1 cellular context compared by ENCODE assay signal in genomic region chr6:26550250-26550993, GRCh38.
TF ChIP-seq lines count a peak whose summit lies in the region.

No MANE protein-coding gene starts in this region.

TF ChIP-seq in K562, 482 proteins besides CTCF, POLR2A, EP300 and RAD21 (continued from another document and continues in another):
- TF ChIP-seq ZNF740 (CRISPR knock-in tag; IDR thresholded peaks at IDR 0.05), result no peak
- TF ChIP-seq ZNF740 (tag; IDR thresholded peaks at IDR 0.05), result peak in 1 of 2 experiments; percentile 87; a peak in 2 of 4 replicates
- TF ChIP-seq PHF8 (IDR thresholded peaks at IDR 0.05; ENCODE audit: borderline replicate concordance, low read length), result no peak
- TF ChIP-seq, protein P1, sequence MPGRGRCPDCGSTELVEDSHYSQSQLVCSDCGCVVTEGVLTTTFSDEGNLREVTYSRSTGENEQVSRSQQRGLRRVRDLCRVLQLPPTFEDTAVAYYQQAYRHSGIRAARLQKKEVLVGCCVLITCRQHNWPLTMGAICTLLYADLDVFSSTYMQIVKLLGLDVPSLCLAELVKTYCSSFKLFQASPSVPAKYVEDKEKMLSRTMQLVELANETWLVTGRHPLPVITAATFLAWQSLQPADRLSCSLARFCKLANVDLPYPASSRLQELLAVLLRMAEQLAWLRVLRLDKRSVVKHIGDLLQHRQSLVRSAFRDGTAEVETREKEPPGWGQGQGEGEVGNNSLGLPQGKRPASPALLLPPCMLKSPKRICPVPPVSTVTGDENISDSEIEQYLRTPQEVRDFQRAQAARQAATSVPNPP (IDR thresholded peaks at IDR 0.05; ENCODE audit: borderline replicate concordance, insufficient read depth, insufficient read length), result no peak
- peak; percentile 76; the same call in 1 of the 2 replicates for TF ChIP-seq ZNF644 (tag; IDR thresholded peaks at IDR 0.05; ENCODE audit: low read depth)
- no peak for TF ChIP-seq CBFA2T2 (conservative IDR thresholded peaks at IDR 0.05)
- no peak for TF ChIP-seq ZNF408 (CRISPR knock-in tag; IDR thresholded peaks at IDR 0.05; ENCODE audit: low read depth)
- 0 out of 2 replicates have a peak, but pooled peaks have one; percentile 8 for TF ChIP-seq STAT5B (CRISPR knock-in tag; IDR thresholded peaks at IDR 0.05)
- peak; percentile 93 for TF ChIP-seq ZNF583 (CRISPR knock-in tag; IDR thresholded peaks at IDR 0.05)
- peak; percentile 71; the same call in 1 of the 2 replicates for TF ChIP-seq ZNF707 (CRISPR knock-in tag; conservative IDR thresholded peaks at IDR 0.05)
- TF ChIP-seq, protein P2, sequence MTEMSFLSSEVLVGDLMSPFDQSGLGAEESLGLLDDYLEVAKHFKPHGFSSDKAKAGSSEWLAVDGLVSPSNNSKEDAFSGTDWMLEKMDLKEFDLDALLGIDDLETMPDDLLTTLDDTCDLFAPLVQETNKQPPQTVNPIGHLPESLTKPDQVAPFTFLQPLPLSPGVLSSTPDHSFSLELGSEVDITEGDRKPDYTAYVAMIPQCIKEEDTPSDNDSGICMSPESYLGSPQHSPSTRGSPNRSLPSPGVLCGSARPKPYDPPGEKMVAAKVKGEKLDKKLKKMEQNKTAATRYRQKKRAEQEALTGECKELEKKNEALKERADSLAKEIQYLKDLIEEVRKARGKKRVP (CRISPR knock-in tag; IDR thresholded peaks at IDR 0.05), result peak; percentile 58; the same call in 1 of the 2 replicates
- peak; percentile 64 for TF ChIP-seq POLR2G (IDR thresholded peaks at IDR 0.05; ENCODE audit: low read depth, low read length)
- TF ChIP-seq ZNF311 (CRISPR knock-in tag; IDR thresholded peaks at IDR 0.05), result peak; percentile 94
- 0 out of 2 replicates have a peak, but pooled peaks have one; percentile 37 for TF ChIP-seq PPARD (CRISPR knock-in tag; IDR thresholded peaks at IDR 0.05)
- TF ChIP-seq BACH1 (tag; IDR thresholded peaks at IDR 0.05), result peak; percentile 74; the same call in 1 of the 2 replicates
- TF ChIP-seq TAF15 (IDR thresholded peaks at IDR 0.05; ENCODE audit: low read depth, low read length), result no peak
- no peak for TF ChIP-seq NFRKB (IDR thresholded peaks at IDR 0.05; ENCODE audit: low read depth)
- TF ChIP-seq SIN3A (IDR thresholded peaks at IDR 0.05; ENCODE audit: borderline replicate concordance in 2 of 2, control insufficient read depth in 1 of 2, low read depth in 2 of 2, low read length in 2 of 2), result no peak
- TF ChIP-seq ESRRB (CRISPR knock-in tag; IDR thresholded peaks at IDR 0.05; ENCODE audit: borderline replicate concordance), result no peak
- TF ChIP-seq KLF1 (tag; IDR thresholded peaks at IDR 0.05), result no peak; the same call in 1 of the 2 replicates
- peak in 1 of 2 experiments; percentile 76; a peak in 2 of 4 replicates for TF ChIP-seq TEAD1 (CRISPR knock-in tag; IDR thresholded peaks at IDR 0.05)
- TF ChIP-seq E2F3 (CRISPR knock-in tag; IDR thresholded peaks at IDR 0.05), result peak; percentile 67; the same call in 1 of the 2 replicates
- TF ChIP-seq, protein P3, sequence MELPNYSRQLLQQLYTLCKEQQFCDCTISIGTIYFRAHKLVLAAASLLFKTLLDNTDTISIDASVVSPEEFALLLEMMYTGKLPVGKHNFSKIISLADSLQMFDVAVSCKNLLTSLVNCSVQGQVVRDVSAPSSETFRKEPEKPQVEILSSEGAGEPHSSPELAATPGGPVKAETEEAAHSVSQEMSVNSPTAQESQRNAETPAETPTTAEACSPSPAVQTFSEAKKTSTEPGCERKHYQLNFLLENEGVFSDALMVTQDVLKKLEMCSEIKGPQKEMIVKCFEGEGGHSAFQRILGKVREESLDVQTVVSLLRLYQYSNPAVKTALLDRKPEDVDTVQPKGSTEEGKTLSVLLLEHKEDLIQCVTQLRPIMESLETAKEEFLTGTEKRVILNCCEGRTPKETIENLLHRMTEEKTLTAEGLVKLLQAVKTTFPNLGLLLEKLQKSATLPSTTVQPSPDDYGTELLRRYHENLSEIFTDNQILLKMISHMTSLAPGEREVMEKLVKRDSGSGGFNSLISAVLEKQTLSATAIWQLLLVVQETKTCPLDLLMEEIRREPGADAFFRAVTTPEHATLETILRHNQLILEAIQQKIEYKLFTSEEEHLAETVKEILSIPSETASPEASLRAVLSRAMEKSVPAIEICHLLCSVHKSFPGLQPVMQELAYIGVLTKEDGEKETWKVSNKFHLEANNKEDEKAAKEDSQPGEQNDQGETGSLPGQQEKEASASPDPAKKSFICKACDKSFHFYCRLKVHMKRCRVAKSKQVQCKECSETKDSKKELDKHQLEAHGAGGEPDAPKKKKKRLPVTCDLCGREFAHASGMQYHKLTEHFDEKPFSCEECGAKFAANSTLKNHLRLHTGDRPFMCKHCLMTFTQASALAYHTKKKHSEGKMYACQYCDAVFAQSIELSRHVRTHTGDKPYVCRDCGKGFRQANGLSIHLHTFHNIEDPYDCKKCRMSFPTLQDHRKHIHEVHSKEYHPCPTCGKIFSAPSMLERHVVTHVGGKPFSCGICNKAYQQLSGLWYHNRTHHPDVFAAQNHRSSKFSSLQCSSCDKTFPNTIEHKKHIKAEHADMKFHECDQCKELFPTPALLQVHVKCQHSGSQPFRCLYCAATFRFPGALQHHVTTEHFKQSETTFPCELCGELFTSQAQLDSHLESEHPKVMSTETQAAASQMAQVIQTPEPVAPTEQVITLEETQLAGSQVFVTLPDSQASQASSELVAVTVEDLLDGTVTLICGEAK (IDR thresholded peaks at IDR 0.05), result peak; percentile 75
- TF ChIP-seq, protein P3 (CRISPR knock-in tag; IDR thresholded peaks at IDR 0.05), result no peak
- no peak for TF ChIP-seq E2F1 (CRISPR knock-in tag; IDR thresholded peaks at IDR 0.05)
- TF ChIP-seq ELF2 (CRISPR knock-in tag; IDR thresholded peaks at IDR 0.05), result no peak
- TF ChIP-seq ZNF395 (CRISPR knock-in tag; IDR thresholded peaks at IDR 0.05), result peak; percentile 84
- TF ChIP-seq PCBP1 (IDR thresholded peaks at IDR 0.05; ENCODE audit: low read depth, low read length, poor library complexity, severe bottlenecking), result no peak
- no peak for TF ChIP-seq RBM34 (IDR thresholded peaks at IDR 0.05; ENCODE audit: borderline replicate concordance, insufficient read depth, low read length)
- TF ChIP-seq ZNF175 (CRISPR knock-in tag; IDR thresholded peaks at IDR 0.05; ENCODE audit: low read depth), result no peak
- TF ChIP-seq ZNF134 (CRISPR knock-in tag; conservative IDR thresholded peaks at IDR 0.05), result no peak
- no peak for TF ChIP-seq TBP (optimal IDR thresholded peaks at IDR 0.05; ENCODE audit: low read depth, low read length)
- no peak for TF ChIP-seq NR2C1 (IDR thresholded peaks at IDR 0.05)
- peak; percentile 74 for TF ChIP-seq NR2C1 (tag; IDR thresholded peaks at IDR 0.05)
- no peak for TF ChIP-seq NUFIP1 (IDR thresholded peaks at IDR 0.05; ENCODE audit: partially characterized antibody)
- TF ChIP-seq, protein P4, sequence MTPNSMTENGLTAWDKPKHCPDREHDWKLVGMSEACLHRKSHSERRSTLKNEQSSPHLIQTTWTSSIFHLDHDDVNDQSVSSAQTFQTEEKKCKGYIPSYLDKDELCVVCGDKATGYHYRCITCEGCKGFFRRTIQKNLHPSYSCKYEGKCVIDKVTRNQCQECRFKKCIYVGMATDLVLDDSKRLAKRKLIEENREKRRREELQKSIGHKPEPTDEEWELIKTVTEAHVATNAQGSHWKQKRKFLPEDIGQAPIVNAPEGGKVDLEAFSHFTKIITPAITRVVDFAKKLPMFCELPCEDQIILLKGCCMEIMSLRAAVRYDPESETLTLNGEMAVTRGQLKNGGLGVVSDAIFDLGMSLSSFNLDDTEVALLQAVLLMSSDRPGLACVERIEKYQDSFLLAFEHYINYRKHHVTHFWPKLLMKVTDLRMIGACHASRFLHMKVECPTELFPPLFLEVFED (CRISPR knock-in tag; conservative IDR thresholded peaks at IDR 0.05), result 0 out of 2 replicates have a peak, but pooled peaks have one; percentile 25
- TF ChIP-seq FOSL1 (tag; conservative IDR thresholded peaks at IDR 0.05), result no peak
- no peak for TF ChIP-seq ZMIZ1 (IDR thresholded peaks at IDR 0.05; ENCODE audit: low read depth in 2 of 2, low read length in 2 of 2)
- no peak for TF ChIP-seq ZNF384 (IDR thresholded peaks at IDR 0.05; ENCODE audit: low read depth, low read length)
- TF ChIP-seq ZNF444 (CRISPR knock-in tag; IDR thresholded peaks at IDR 0.05), result peak; percentile 62; the same call in 1 of the 2 replicates
- TF ChIP-seq PML (IDR thresholded peaks at IDR 0.05; ENCODE audit: low read length), result no peak
- no peak for TF ChIP-seq ESRRA (IDR thresholded peaks at IDR 0.05; ENCODE audit: borderline replicate concordance, low read depth)
- no peak for TF ChIP-seq ZNF143 (CRISPR knock-in tag; IDR thresholded peaks at IDR 0.05)
- 0 out of 2 replicates have a peak, but pooled peaks have one; percentile 37 for TF ChIP-seq KLF13 (tag; IDR thresholded peaks at IDR 0.05; ENCODE audit: borderline replicate concordance, low read depth)
